In genomic region chr12:26195641-26196423, GRCh38 we compare ENCODE assay signal across 8 cellular contexts. TPM values are rescaled to one million over a fixed set of nuclear protein-coding genes. Genes with fewer than 3 reads are reported as not detected.
DNase-seq lines count a peak whose midpoint lies in the region; ATAC-seq and TF ChIP-seq lines count a peak whose summit lies in the region.

No MANE protein-coding gene starts in this region.

- H3K36me3 ChIP-seq in OCI-LY3 (replicated peaks; ENCODE audit: low read depth, low read length) = no peaks in the 10 kb centered on the region

- no peak overlapping the region for H3K27ac Mint-ChIP-seq in dendritic cell treated with granulocyte-macrophage colony-stimulating factor and Interleukin-4, amounts not matched to agents 40 ng/mL and 50 ng/mL, for 4 days

- no peaks in the 10 kb centered on the region for H3K36me3 Mint-ChIP-seq in dendritic cell treated with granulocyte-macrophage colony-stimulating factor and Interleukin-4, amounts not matched to agents 40 ng/mL and 50 ng/mL, for 4 days (ENCODE audit: low read depth)

- H3K79me2 ChIP-seq in OCI-LY3 (ENCODE audit: low read length) = no peaks in the 10 kb centered on the region

- ATAC-seq in GM21717 (IDR thresholded peaks at IDR 0.05; ENCODE audit: unreplicated experiment) (peak; percentile 74), left lobe of liver (peak; percentile 70)

- peak overlapping the region; percentile 82 for H3K4me3 ChIP-seq in OCI-LY3 (ENCODE audit: low read length)

- H3K4me1 Mint-ChIP-seq in dendritic cell treated with granulocyte-macrophage colony-stimulating factor and Interleukin-4, amounts not matched to agents 40 ng/mL and 50 ng/mL, for 4 days (ENCODE audit: low read depth) = peaks cover 8% of the 10 kb centered on the region

- TF ChIP-seq CTCF in OCI-LY3 (IDR thresholded peaks at IDR 0.05; ENCODE audit: low read depth, low read length) = no peak

- no peaks in the 10 kb centered on the region for H3K9me3 Mint-ChIP-seq in dendritic cell treated with granulocyte-macrophage colony-stimulating factor and Interleukin-4, amounts not matched to agents 40 ng/mL and 50 ng/mL, for 4 days

- H3K4me2 ChIP-seq in OCI-LY3 (ENCODE audit: low read length) = peak overlapping the region; percentile 92

- in situ Hi-C loops in Caki2 (cut with HindIII; ENCODE audit: low pct_unique_long_range_greater_than_20kb, low sequenced_read_pairs) = no loop called here

- H3K27me3 ChIP-seq in OCI-LY3 (ENCODE audit: low read depth, low read length) = peaks cover 45% of the 10 kb centered on the region

- H3K9me3 ChIP-seq in OCI-LY3 (ENCODE audit: insufficient read depth, low read length) = no peaks in the 10 kb centered on the region

- intact Hi-C loops in dendritic cell treated with granulocyte-macrophage colony-stimulating factor and Interleukin-4, amounts not matched to agents 40 ng/mL and 50 ng/mL, for 4 days (cut with micrococcal nuclease) = no loop called here

- H4K20me1 ChIP-seq in OCI-LY3 (ENCODE audit: insufficient read depth, low read length) = no peaks in the 10 kb centered on the region

- peak overlapping the region; percentile 79 for H3K4me3 Mint-ChIP-seq in dendritic cell treated with granulocyte-macrophage colony-stimulating factor and Interleukin-4, amounts not matched to agents 40 ng/mL and 50 ng/mL, for 4 days

- peak overlapping the region; percentile 71 for H2AFZ ChIP-seq in OCI-LY3 (ENCODE audit: low read depth, low read length)

- peaks cover 30% of the 10 kb centered on the region for H3K27me3 Mint-ChIP-seq in dendritic cell treated with granulocyte-macrophage colony-stimulating factor and Interleukin-4, amounts not matched to agents 40 ng/mL and 50 ng/mL, for 4 days

- H3K4me1 ChIP-seq in OCI-LY3 (ENCODE audit: low read length) = no peaks in the 10 kb centered on the region

- DNase-seq in Caki2 (ENCODE audit: low read depth) (peak; percentile 45), left lobe of liver (ENCODE audit: low spot score) (no peak), NCI-H510A treated with DMSO at 0.1 percent for 48 hours (lab: John Stamatoyannopoulos, UW) (no peak)
- peak; percentile 30 for DNase-seq in stimulated activated CD8-positive, alpha-beta memory T cell treated with anti-CD3 and anti-CD28 coated beads, Interleukin-4, amount 100 ng/mL, for 48 hours
- no peak for DNase-seq in activated effector memory CD4-positive, alpha-beta T cell treated with Interleukin-2 at 50 U/mL for 16 hours

- no peak overlapping the region for H3K27ac ChIP-seq in OCI-LY3 (ENCODE audit: low read length)

- H3K9ac ChIP-seq in OCI-LY3 (ENCODE audit: low read length) = peak overlapping the region; percentile 44

RNA-seq across cellular contexts. Expression of gene SSPN, which starts 0.5 kb away (rescaled TPM):
- 3.9 and 34.1 TPM in 2 replicates for total RNA-seq in Caki2 (2014; rRNA removed; shearing (Covaris generic); ENCODE audit: low replicate concordance)
- 0.58 TPM for total RNA-seq in left lobe of liver

Comparison
In these comparisons a context has a peak if more than half of its experiments do, and no peak if none do; other contexts are left out.
1. DNase-seq: peak in Caki2 (single experiment) and stimulated activated CD8-positive, alpha-beta memory T cell treated with anti-CD3 and anti-CD28 coated beads, Interleukin-4, amount 100 ng/mL, for 48 hours (single experiment); none in left lobe of liver (single experiment), NCI-H510A treated with DMSO at 0.1 percent for 48 hours (single experiment) and activated effector memory CD4-positive, alpha-beta T cell treated with Interleukin-2 at 50 U/mL for 16 hours (single experiment).